10 cellular contexts compared by ENCODE assay signal in genomic region chr5:176533390-176533789, GRCh38. TPM values are rescaled to one million over a fixed set of nuclear protein-coding genes. Genes with fewer than 3 reads are reported as not detected.
DNase-seq lines count a peak whose midpoint lies in the region; ATAC-seq and TF ChIP-seq lines count a peak whose summit lies in the region.
"Had no signal": no experiment of that assay in that cellular context is flagged by ENCODE, and none has a peak within 500 bp of the region (broad histone marks: within the 10 kb centered on the region; RNA-seq: fewer than 3 reads in every experiment).

No MANE protein-coding gene starts in this region.

- H3K36me3 ChIP-seq in ascending aorta, result peaks cover 38 to 40% of the 10 kb centered on the region in 2 donors

- CTCF ChIA-PET in RWPE1 (lab: Yijun Ruan, JAX), result no interaction called here

- DNase-seq in GDM1 (lab: John Stamatoyannopoulos, UW), result peak; percentile 81
- no peak for DNase-seq in RWPE1 (ENCODE audit: low spot score)
- DNase-seq in epithelial cell of prostate (ENCODE audit: low read depth, low spot score), result no peak
- peak; percentile 62 for DNase-seq in pons (ENCODE audit: low spot score)
- DNase-seq in ascending aorta (ENCODE audit: low spot score in 2 of 2), result no peak
- no peak for DNase-seq in cerebellar cortex (ENCODE audit: low spot score)
- DNase-seq: MG63 had no signal

- POLR2A ChIA-PET in RWPE1 (lab: Yijun Ruan, JAX; ENCODE audit: low non-redundant PET), result no interaction called here

- TF ChIP-seq CTCF in RWPE1 (conservative IDR thresholded peaks at IDR 0.05; ENCODE audit: low read depth) (no peak), ascending aorta (IDR thresholded peaks at IDR 0.05) (no peak)

- H3K4me3 ChIP-seq in ascending aorta, result peak overlapping the region in 1 of 2 donors; percentile 17
- H3K4me3 ChIP-seq: adrenal gland, MG63 had no signal

- no peaks in the 10 kb centered on the region for H3K27me3 ChIP-seq in ascending aorta
- H3K27me3 ChIP-seq: adrenal gland, MG63 had no signal

- H3K27ac ChIP-seq in RWPE1 (peak overlapping the region; percentile 96), epithelial cell of prostate (peak overlapping the region; percentile 93), ascending aorta (peak overlapping the region in 1 of 2 donors; percentile 10)

- peaks cover 10 to 36% of the 10 kb centered on the region in 2 donors for H3K4me1 ChIP-seq in ascending aorta

- intact Hi-C loops in ascending aorta (cut with DNase I), result no loop called here

- H3K9me3 ChIP-seq in ascending aorta, result no peaks in the 10 kb centered on the region
- H3K9me3 ChIP-seq: adrenal gland, MG63 had no signal

- no peak for ATAC-seq in GM19395 (IDR thresholded peaks at IDR 0.05; ENCODE audit: unreplicated experiment)
- ATAC-seq in HG03095 (IDR thresholded peaks at IDR 0.05; ENCODE audit: unreplicated experiment), result no peak

RNA-seq across cellular contexts. Expression of gene RNF44, which starts 3.8 kb away (rescaled TPM):
- total RNA-seq in ascending aorta, result 24.1 TPM

RNA-seq across cellular contexts. Expression of gene CDHR2, which starts 15.8 kb away (rescaled TPM):
- not detected for total RNA-seq in ascending aorta

Comparison
In these comparisons a context has a peak if more than half of its experiments do, and no peak if none do; other contexts are left out.
1. DNase-seq: peak in GDM1 (single experiment) and pons (single experiment); none in RWPE1 (single experiment), epithelial cell of prostate (single experiment), ascending aorta (0 of 2) and cerebellar cortex (single experiment).